In the genomic region with DNA sequence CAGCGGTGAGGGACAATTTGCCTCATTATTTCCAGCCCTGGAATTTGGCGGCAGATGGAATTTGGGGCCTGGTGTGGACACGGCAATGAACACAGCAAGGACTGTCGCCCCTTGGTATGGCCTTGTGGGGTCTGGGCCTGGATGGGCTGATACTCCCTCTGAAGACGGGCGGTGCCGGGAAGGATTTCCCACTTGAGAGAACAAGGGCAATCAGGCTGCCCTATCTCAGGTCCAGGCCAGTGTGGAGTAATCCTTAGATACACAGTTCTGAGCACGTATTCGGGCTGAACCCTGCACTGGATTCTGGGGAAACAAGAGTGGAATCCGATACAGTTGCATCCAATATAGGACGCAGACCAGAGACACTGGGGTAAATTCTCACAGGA, we compare ENCODE assay signal across 21 cellular contexts.
"Had no signal": no experiment of that assay in that cellular context is flagged by ENCODE, and none has a peak within 500 bp of the region (broad histone marks: within the 10 kb centered on the region; RNA-seq: fewer than 3 reads in every experiment).

No MANE protein-coding gene starts in this region.

- H3K27me3 Mint-ChIP-seq: dendritic cell treated with granulocyte-macrophage colony-stimulating factor and Interleukin-4, amounts not matched to agents 40 ng/mL and 50 ng/mL, for 4 days had no signal

- ATAC-seq: effector memory CD8-positive, alpha-beta T cell; gastroesophageal sphincter; left colon; stimulated activated naive B cell treated with anti-CD40 and anti-IgM and Interleukin-4, amounts not matched to agents 10 μg/mL and 1 μg/mL and 100 μg/mL, for 72 hours had no signal

- H3K36me3 Mint-ChIP-seq: immature natural killer cell; naive B cell; stimulated activated naive B cell treated with anti-CD40 and anti-IgM and Interleukin-4, amounts not matched to agents 10 μg/mL and 1 μg/mL and 100 μg/mL, for 72 hours had no signal

- H3K36me3 ChIP-seq: esophagus muscularis mucosa, gastroesophageal sphincter, neutrophil, sigmoid colon, transverse colon had no signal

- H3K4me3 Mint-ChIP-seq: central memory CD8-positive, alpha-beta T cell; dendritic cell treated with granulocyte-macrophage colony-stimulating factor and Interleukin-4, amounts not matched to agents 40 ng/mL and 50 ng/mL, for 4 days; effector memory CD8-positive, alpha-beta T cell; immature natural killer cell; naive B cell; nephron progenitor cell; stimulated activated naive B cell treated with anti-CD40 and anti-IgM and Interleukin-4, amounts not matched to agents 10 μg/mL and 1 μg/mL and 100 μg/mL, for 72 hours; stimulated activated naive CD8-positive, alpha-beta T cell treated with anti-CD3 and anti-CD28 coated beads, Interleukin-15, amount 100 ng/mL, for 72 hours had no signal

- DNase-seq: effector memory CD8-positive, alpha-beta T cell; glutamatergic neuron; immature natural killer cell; left colon; mesendoderm; naive B cell; nephron progenitor cell; sigmoid colon; stimulated activated CD4-positive, alpha-beta T cell treated with anti-CD3 and anti-CD28 coated beads, Interleukin-2, amount 100 ng/mL, for 24 hours; stimulated activated CD4-positive, alpha-beta T cell treated with anti-CD3 and anti-CD28 coated beads, Interleukin-4, amount 100 ng/mL, for 4 hours; stimulated activated naive B cell treated with anti-CD40 and anti-IgM and Interleukin-4, amounts not matched to agents 10 μg/mL and 1 μg/mL and 100 μg/mL, for 72 hours; stimulated activated naive CD8-positive, alpha-beta T cell treated with anti-CD3 and anti-CD28 coated beads, Interleukin-15, amount 100 ng/mL, for 72 hours; testis; transverse colon had no signal

- H3K4me1 ChIP-seq: sigmoid colon had no signal

- H3K27ac Mint-ChIP-seq: dendritic cell treated with granulocyte-macrophage colony-stimulating factor and Interleukin-4, amounts not matched to agents 40 ng/mL and 50 ng/mL, for 4 days; effector memory CD8-positive, alpha-beta T cell; immature natural killer cell; naive B cell; stimulated activated naive B cell treated with anti-CD40 and anti-IgM and Interleukin-4, amounts not matched to agents 10 μg/mL and 1 μg/mL and 100 μg/mL, for 72 hours; stimulated activated naive CD8-positive, alpha-beta T cell treated with anti-CD3 and anti-CD28 coated beads, Interleukin-15, amount 100 ng/mL, for 72 hours had no signal

- H3K4me3 ChIP-seq: esophagus muscularis mucosa, gastroesophageal sphincter, sigmoid colon, skin epidermis, testis, transverse colon had no signal

- H3K27me3 ChIP-seq: esophagus muscularis mucosa, gastroesophageal sphincter, neutrophil, sigmoid colon, testis, transverse colon had no signal

- H3K9me3 ChIP-seq: esophagus muscularis mucosa, gastroesophageal sphincter, neutrophil, sigmoid colon, testis, transverse colon had no signal

- H3K27ac ChIP-seq: epithelial cell of prostate, neutrophil, skin epidermis, testis, transverse colon had no signal

- H3K9me3 Mint-ChIP-seq: central memory CD8-positive, alpha-beta T cell; dendritic cell treated with granulocyte-macrophage colony-stimulating factor and Interleukin-4, amounts not matched to agents 40 ng/mL and 50 ng/mL, for 4 days; effector memory CD8-positive, alpha-beta T cell; immature natural killer cell; naive B cell; nephron progenitor cell; stimulated activated naive B cell treated with anti-CD40 and anti-IgM and Interleukin-4, amounts not matched to agents 10 μg/mL and 1 μg/mL and 100 μg/mL, for 72 hours; stimulated activated naive CD8-positive, alpha-beta T cell treated with anti-CD3 and anti-CD28 coated beads, Interleukin-15, amount 100 ng/mL, for 72 hours had no signal

- H3K4me1 Mint-ChIP-seq: central memory CD8-positive, alpha-beta T cell; immature natural killer cell; naive B cell; stimulated activated naive B cell treated with anti-CD40 and anti-IgM and Interleukin-4, amounts not matched to agents 10 μg/mL and 1 μg/mL and 100 μg/mL, for 72 hours; stimulated activated naive CD8-positive, alpha-beta T cell treated with anti-CD3 and anti-CD28 coated beads, Interleukin-15, amount 100 ng/mL, for 72 hours had no signal
